14 cellular contexts compared by ENCODE assay signal in the genomic region with DNA sequence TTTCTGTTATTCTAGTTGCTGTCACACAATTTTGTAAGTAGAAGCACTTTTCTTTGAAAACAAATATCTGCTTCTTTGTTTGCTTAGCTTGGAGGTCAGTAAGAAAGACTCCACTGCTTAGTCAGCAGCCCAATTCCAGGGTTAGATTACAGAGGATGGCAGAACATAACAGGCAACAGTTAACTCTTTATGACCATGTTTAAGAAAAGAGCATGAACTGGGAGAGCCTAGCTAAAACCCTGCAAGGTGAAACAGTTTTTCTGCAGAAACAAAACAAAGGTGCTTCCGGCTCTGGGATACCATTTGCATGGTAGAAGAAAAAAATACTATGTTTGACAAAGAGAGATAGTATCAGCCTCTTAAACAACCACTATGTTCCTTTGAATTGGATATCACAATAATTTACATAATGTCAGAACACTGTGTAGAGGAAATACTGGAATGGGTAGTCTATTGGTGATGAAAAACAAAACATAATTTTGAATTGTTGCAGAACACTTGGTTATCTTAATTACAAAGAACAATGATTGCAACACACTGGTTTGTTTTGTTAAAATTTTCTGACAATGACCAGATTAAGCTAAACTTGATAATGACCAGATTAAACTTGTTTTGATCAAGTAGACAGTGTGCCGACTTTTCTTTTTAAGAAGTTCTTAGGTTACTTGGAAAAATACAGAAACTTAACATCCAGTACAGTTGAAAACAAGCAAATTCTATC. TPM values are rescaled to one million over a fixed set of nuclear protein-coding genes. Genes with fewer than 3 reads are reported as not detected.
DNase-seq lines count a peak whose midpoint lies in the region; ATAC-seq and TF ChIP-seq lines count a peak whose summit lies in the region.
"Had no signal": no experiment of that assay in that cellular context is flagged by ENCODE, and none has a peak within 500 bp of the region (broad histone marks: within the 10 kb centered on the region; RNA-seq: fewer than 3 reads in every experiment).

No MANE protein-coding gene starts in this region.

- H3K36me3 Mint-ChIP-seq in stimulated activated effector memory CD8-positive, alpha-beta T cell treated with anti-CD3 and anti-CD28 coated beads, Interleukin-12 subunit alpha, Interleukin-12 subunit beta, amount 100 ng/mL, for 72 hours: no peaks in the 10 kb centered on the region
- H3K36me3 Mint-ChIP-seq: stimulated activated memory B cell treated with anti-CD40 and anti-IgM and Interleukin-4, amounts not matched to agents 10 μg/mL and 1 μg/mL and 100 μg/mL, for 72 hours; T-cell had no signal

- H3K4me3 Mint-ChIP-seq in stimulated activated effector memory CD8-positive, alpha-beta T cell treated with anti-CD3 and anti-CD28 coated beads, Interleukin-12 subunit alpha, Interleukin-12 subunit beta, amount 100 ng/mL, for 72 hours: no peak overlapping the region
- H3K4me3 Mint-ChIP-seq: activated CD4-positive, alpha-beta memory T cell treated with anti-CD3 and anti-CD28 coated beads, Interleukin-2, amount 10 ng/mL, durations not matched to agents 7 days and 5 days; activated naive CD4-positive, alpha-beta T cell treated with anti-CD3 and anti-CD28 coated beads for 36 hours; stimulated activated memory B cell treated with anti-CD40 and anti-IgM and Interleukin-4, amounts not matched to agents 10 μg/mL and 1 μg/mL and 100 μg/mL, for 72 hours; T-cell had no signal

- H3K4me3 ChIP-seq in NT2/D1 (ENCODE audit: insufficient read length, low read depth): no peak overlapping the region
- no peak overlapping the region for H3K4me3 ChIP-seq in osteoblast (ENCODE audit: insufficient read depth, low read length)
- H3K4me3 ChIP-seq: GM23248 had no signal

- H3K27ac Mint-ChIP-seq in stimulated activated effector memory CD8-positive, alpha-beta T cell treated with anti-CD3 and anti-CD28 coated beads, Interleukin-12 subunit alpha, Interleukin-12 subunit beta, amount 100 ng/mL, for 72 hours: no peak overlapping the region
- H3K27ac Mint-ChIP-seq: activated CD4-positive, alpha-beta memory T cell treated with anti-CD3 and anti-CD28 coated beads, Interleukin-2, amount 10 ng/mL, durations not matched to agents 7 days and 5 days; activated naive CD4-positive, alpha-beta T cell treated with anti-CD3 and anti-CD28 coated beads for 36 hours; stimulated activated memory B cell treated with anti-CD40 and anti-IgM and Interleukin-4, amounts not matched to agents 10 μg/mL and 1 μg/mL and 100 μg/mL, for 72 hours; T-cell had no signal

- H3K79me2 ChIP-seq in osteoblast (ENCODE audit: insufficient read depth, low read length): no peaks in the 10 kb centered on the region

- DNase-seq in HT1080 (ENCODE audit: low read depth) (peak; percentile 13), NT2/D1 (ENCODE audit: low read depth, low spot score) (peak; percentile 59), fibroblast of the conjunctiva (ENCODE audit: low read depth) (peak; percentile 8), osteoblast (ENCODE audit: insufficient read length, low spot score, missing footprints) (peak; percentile 65), ACHN (no peak)
- no peak for DNase-seq in stimulated activated effector memory CD8-positive, alpha-beta T cell treated with anti-CD3 and anti-CD28 coated beads, Interleukin-12 subunit alpha, Interleukin-12 subunit beta, amount 100 ng/mL, for 72 hours (ENCODE audit: low spot score in 2 of 2)
- DNase-seq: activated CD4-positive, alpha-beta memory T cell treated with anti-CD3 and anti-CD28 coated beads, Interleukin-2, amount 10 ng/mL, durations not matched to agents 7 days and 5 days; activated naive CD4-positive, alpha-beta T cell treated with anti-CD3 and anti-CD28 coated beads for 36 hours; GM23248; hippocampal formation; T-cell had no signal

- no peaks in the 10 kb centered on the region for H3K9me3 ChIP-seq in NT2/D1 (ENCODE audit: insufficient read depth, low read length)
- no peaks in the 10 kb centered on the region for H3K9me3 ChIP-seq in osteoblast (ENCODE audit: low read depth, low read length)

- peak overlapping the region; percentile 39 for H2AFZ ChIP-seq in osteoblast (ENCODE audit: low read length)
- H2AFZ ChIP-seq: GM23248 had no signal

- peaks cover 3% of the 10 kb centered on the region for H3K9me3 Mint-ChIP-seq in stimulated activated effector memory CD8-positive, alpha-beta T cell treated with anti-CD3 and anti-CD28 coated beads, Interleukin-12 subunit alpha, Interleukin-12 subunit beta, amount 100 ng/mL, for 72 hours
- H3K9me3 Mint-ChIP-seq: activated CD4-positive, alpha-beta memory T cell treated with anti-CD3 and anti-CD28 coated beads, Interleukin-2, amount 10 ng/mL, durations not matched to agents 7 days and 5 days; activated naive CD4-positive, alpha-beta T cell treated with anti-CD3 and anti-CD28 coated beads for 36 hours had no signal

- H3K27me3 ChIP-seq in NT2/D1 (ENCODE audit: insufficient read depth, insufficient read length) (no peaks in the 10 kb centered on the region), osteoblast (ENCODE audit: insufficient read depth, low read length) (no peaks in the 10 kb centered on the region)

- H4K20me1 ChIP-seq in osteoblast (ENCODE audit: insufficient read depth, low read length): no peaks in the 10 kb centered on the region

- no peak overlapping the region for H3K9ac ChIP-seq in NT2/D1 (ENCODE audit: insufficient read length, low read depth)
- H3K9ac ChIP-seq: GM23248 had no signal

- no peak for TF ChIP-seq CTCF in osteoblast (IDR thresholded peaks at IDR 0.05; ENCODE audit: extremely low read depth, low read depth, low read length)

- H3K4me1 Mint-ChIP-seq in stimulated activated effector memory CD8-positive, alpha-beta T cell treated with anti-CD3 and anti-CD28 coated beads, Interleukin-12 subunit alpha, Interleukin-12 subunit beta, amount 100 ng/mL, for 72 hours: no peaks in the 10 kb centered on the region
- H3K4me1 Mint-ChIP-seq: activated CD4-positive, alpha-beta memory T cell treated with anti-CD3 and anti-CD28 coated beads, Interleukin-2, amount 10 ng/mL, durations not matched to agents 7 days and 5 days; stimulated activated memory B cell treated with anti-CD40 and anti-IgM and Interleukin-4, amounts not matched to agents 10 μg/mL and 1 μg/mL and 100 μg/mL, for 72 hours; T-cell had no signal

- in situ Hi-C loops in ACHN (cut with HindIII; ENCODE audit: low pct_ligation_motif_present, low pct_unique_long_range_greater_than_20kb, low sequenced_read_pairs): no loop called here

- H3K4me2 ChIP-seq in osteoblast (ENCODE audit: insufficient read depth, low read length): peak overlapping the region; percentile 41

- no peak overlapping the region for H3K27ac ChIP-seq in osteoblast (ENCODE audit: low read depth, low read length)
- H3K27ac ChIP-seq: GM23248 had no signal

- ATAC-seq in esophagus mucosa (no peak), HG02970 (IDR thresholded peaks at IDR 0.05; ENCODE audit: low FRiP score, unreplicated experiment) (no peak)
- no peak for ATAC-seq in stimulated activated effector memory CD8-positive, alpha-beta T cell treated with anti-CD3 and anti-CD28 coated beads, Interleukin-12 subunit alpha, Interleukin-12 subunit beta, amount 100 ng/mL, for 72 hours
- ATAC-seq: stimulated activated memory B cell treated with anti-CD40 and anti-IgM and Interleukin-4, amounts not matched to agents 10 μg/mL and 1 μg/mL and 100 μg/mL, for 72 hours; T-cell had no signal

- H3K36me3 ChIP-seq in NT2/D1 (ENCODE audit: insufficient read depth, insufficient read length, low read length) (no peaks in the 10 kb centered on the region), osteoblast (ENCODE audit: insufficient read depth, low read length) (no peaks in the 10 kb centered on the region)

- peaks cover 3% of the 10 kb centered on the region for H3K4me1 ChIP-seq in NT2/D1 (ENCODE audit: insufficient read depth, insufficient read length)
- peaks cover 8% of the 10 kb centered on the region for H3K4me1 ChIP-seq in osteoblast (ENCODE audit: insufficient read depth, low read length)

RNA-seq across cellular contexts. Expression of a gene that starts 22.4 kb away (rescaled TPM):
- total RNA-seq in HT1080 (2014; rRNA removed; shearing (Covaris generic)): 2.1 and 3.0 TPM in 2 replicates
- polyA plus RNA-seq in HT1080 (2015; cell fraction: cytosol; rRNA removed): 0.56 and 0.85 TPM in 2 replicates
- polyA plus RNA-seq in HT1080 (2015; cell fraction: nucleus; rRNA removed): 0.85 and 2.9 TPM in 2 replicates
- total RNA-seq in osteoblast (13.0 and 13.4 TPM in 2 replicates), esophagus mucosa (0.56 TPM)
- total RNA-seq: activated CD4-positive, alpha-beta memory T cell treated with anti-CD3 and anti-CD28 coated beads, Interleukin-2, amount 10 ng/mL, durations not matched to agents 7 days and 5 days; activated naive CD4-positive, alpha-beta T cell treated with anti-CD3 and anti-CD28 coated beads for 36 hours had no signal

Comparison
In these comparisons a context has a peak if more than half of its experiments do, and no peak if none do; other contexts are left out.
1. DNase-seq: peak in HT1080 (single experiment), NT2/D1 (single experiment), fibroblast of the conjunctiva (single experiment) and osteoblast (single experiment); none in stimulated activated effector memory CD8-positive, alpha-beta T cell treated with anti-CD3 and anti-CD28 coated beads, Interleukin-12 subunit alpha, Interleukin-12 subunit beta, amount 100 ng/mL, for 72 hours (0 of 2) and ACHN (single experiment).